22 cellular contexts compared by ENCODE assay signal in genomic region chr10:23886355-23886754, GRCh38.
DNase-seq lines count a peak whose midpoint lies in the region; ATAC-seq, FAIRE-seq and TF ChIP-seq lines count a peak whose summit lies in the region.
"Had no signal": no experiment of that assay in that cellular context is flagged by ENCODE, and none has a peak within 500 bp of the region (broad histone marks: within the 10 kb centered on the region; RNA-seq: fewer than 3 reads in every experiment).

No MANE protein-coding gene starts in this region.

- no peak for FAIRE-seq in urothelium cell line (lab: Jason Lieb, UNC)
- FAIRE-seq: GM18507 had no signal

- H3K4me3 Mint-ChIP-seq in CD8-positive, alpha-beta T cell, result no peak overlapping the region
- H3K4me3 Mint-ChIP-seq: activated CD8-positive, alpha-beta memory T cell treated with anti-CD3 and anti-CD28 coated beads, Interleukin-2, amount 10 ng/mL, durations not matched to agents 7 days and 5 days; T-cell had no signal

- TF ChIP-seq POLR2A in suprapubic skin (IDR thresholded peaks at IDR 0.05), result no peak

- TF ChIP-seq CTCF in heart right ventricle (IDR thresholded peaks at IDR 0.05) (peak in 7 of 9 donors; percentile 17 to 44 (median 34)), left ventricle myocardium inferior (IDR thresholded peaks at IDR 0.05; ENCODE audit: borderline replicate concordance) (peak; percentile 41), suprapubic skin (IDR thresholded peaks at IDR 0.05) (no peak)
- TF ChIP-seq CTCF in CD8-positive, alpha-beta T cell (IDR thresholded peaks at IDR 0.05), result no peak

- H3K27me3 ChIP-seq in heart right ventricle (peaks cover 0 to 6% (median 0%) of the 10 kb centered on the region in 7 donors), left ventricle myocardium inferior (ENCODE audit: low read depth) (no peaks in the 10 kb centered on the region), suprapubic skin (no peaks in the 10 kb centered on the region)
- H3K27me3 ChIP-seq in CD8-positive, alpha-beta T cell (ENCODE audit: insufficient read depth, low read length), result no peaks in the 10 kb centered on the region
- H3K27me3 ChIP-seq: esophagus muscularis mucosa had no signal

- H3K36me3 Mint-ChIP-seq in CD8-positive, alpha-beta T cell, result no peaks in the 10 kb centered on the region
- H3K36me3 Mint-ChIP-seq: activated CD8-positive, alpha-beta memory T cell treated with anti-CD3 and anti-CD28 coated beads, Interleukin-2, amount 10 ng/mL, durations not matched to agents 7 days and 5 days; T-cell had no signal

- no peak overlapping the region for H3K27ac Mint-ChIP-seq in CD8-positive, alpha-beta T cell
- H3K27ac Mint-ChIP-seq: activated CD8-positive, alpha-beta memory T cell treated with anti-CD3 and anti-CD28 coated beads, Interleukin-2, amount 10 ng/mL, durations not matched to agents 7 days and 5 days; T-cell had no signal

- CTCF ChIA-PET in CD8-positive, alpha-beta T cell (lab: Charles Lee), result no interaction called here

- H3K36me3 ChIP-seq in heart right ventricle (no peaks in the 10 kb centered on the region), left ventricle myocardium inferior (no peaks in the 10 kb centered on the region), suprapubic skin (no peaks in the 10 kb centered on the region)
- no peaks in the 10 kb centered on the region for H3K36me3 ChIP-seq in CD8-positive, alpha-beta T cell (ENCODE audit: insufficient read depth, low read length)
- H3K36me3 ChIP-seq: esophagus muscularis mucosa had no signal

- peaks cover 0 to 5% (median 0%) of the 10 kb centered on the region in 9 donors for H3K4me1 ChIP-seq in heart right ventricle
- H3K4me1 ChIP-seq in left ventricle myocardium inferior, result peaks cover 6% of the 10 kb centered on the region
- H3K4me1 ChIP-seq in suprapubic skin, result no peaks in the 10 kb centered on the region
- H3K4me1 ChIP-seq in CD8-positive, alpha-beta T cell (ENCODE audit: insufficient read depth, low read length), result no peaks in the 10 kb centered on the region
- H3K4me1 ChIP-seq: esophagus muscularis mucosa, parathyroid adenoma had no signal

- 21 to 24% methylated on average over 6 of the region's 6 CpGs for WGBS in heart right ventricle, 2 donors
- 46% methylated on average over 6 of the region's 6 CpGs for WGBS in suprapubic skin

- H3K27me3 Mint-ChIP-seq in CD8-positive, alpha-beta T cell (ENCODE audit: low read depth), result no peaks in the 10 kb centered on the region
- H3K27me3 Mint-ChIP-seq: activated CD8-positive, alpha-beta memory T cell treated with anti-CD3 and anti-CD28 coated beads, Interleukin-2, amount 10 ng/mL, durations not matched to agents 7 days and 5 days; T-cell had no signal

- no peak for TF ChIP-seq EP300 in suprapubic skin (IDR thresholded peaks at IDR 0.05)

- H3K9me3 Mint-ChIP-seq in CD8-positive, alpha-beta T cell, result no peaks in the 10 kb centered on the region

- H3K27ac ChIP-seq in heart right ventricle (no peak overlapping the region), left ventricle myocardium inferior (replicated peaks) (no peak overlapping the region), suprapubic skin (no peak overlapping the region)
- H3K27ac ChIP-seq in CD8-positive, alpha-beta T cell (ENCODE audit: low read depth, low read length), result no peak overlapping the region
- H3K27ac ChIP-seq: esophagus muscularis mucosa, HL-60, parathyroid adenoma had no signal

- H3K9me3 ChIP-seq in heart right ventricle (no peaks in the 10 kb centered on the region), left ventricle myocardium inferior (replicated peaks) (no peaks in the 10 kb centered on the region), suprapubic skin (no peaks in the 10 kb centered on the region)
- no peaks in the 10 kb centered on the region for H3K9me3 ChIP-seq in CD8-positive, alpha-beta T cell (ENCODE audit: low read length)
- H3K9me3 ChIP-seq: esophagus muscularis mucosa had no signal

- intact Hi-C loops in heart right ventricle (cut with DNase I) (no loop called here), cardiac septum (cut with DNase I) (no loop called here), left ventricle myocardium inferior (cut with micrococcal nuclease) (no loop called here)
- intact Hi-C loops in CD8-positive, alpha-beta T cell (cut with DNase I, micrococcal nuclease), result no loop called here

- DNase-seq in heart right ventricle (no peak), cardiac septum (ENCODE audit: low spot score) (no peak), OCI-M1 (lab: John Stamatoyannopoulos, UW) (peak; percentile 50), left ventricle myocardium inferior (no peak), urothelium cell line (ENCODE audit: low spot score) (peak; percentile 12), suprapubic skin (ENCODE audit: low spot score in 2 of 2) (no peak)
- no peak for DNase-seq in CD8-positive, alpha-beta T cell
- DNase-seq: activated CD8-positive, alpha-beta memory T cell treated with anti-CD3 and anti-CD28 coated beads, Interleukin-2, amount 10 ng/mL, durations not matched to agents 7 days and 5 days; activated effector memory CD4-positive, alpha-beta T cell treated with anti-CD3 and anti-CD28 coated beads, Interleukin-2, amount 50 U/mL, for 16 hours; COR-L47; Karpas-422; NCI-H446 treated with DMSO at 0.1 percent for 48 hours; stimulated activated naive CD4-positive, alpha-beta T cell treated with Interleukin-2 at 50 U/mL for 16 hours; T-cell had no signal

- POLR2A ChIA-PET in CD8-positive, alpha-beta T cell (lab: Charles Lee), result no interaction called here

- H3K4me3 ChIP-seq in heart right ventricle (no peak overlapping the region), left ventricle myocardium inferior (no peak overlapping the region), suprapubic skin (no peak overlapping the region)
- H3K4me3 ChIP-seq in CD8-positive, alpha-beta T cell (ENCODE audit: low read depth, low read length), result no peak overlapping the region
- H3K4me3 ChIP-seq: esophagus muscularis mucosa, smooth muscle cell had no signal

- no peaks in the 10 kb centered on the region for H3K4me1 Mint-ChIP-seq in CD8-positive, alpha-beta T cell (ENCODE audit: low read depth)
- H3K4me1 Mint-ChIP-seq: activated CD8-positive, alpha-beta memory T cell treated with anti-CD3 and anti-CD28 coated beads, Interleukin-2, amount 10 ng/mL, durations not matched to agents 7 days and 5 days; T-cell had no signal

- ATAC-seq in heart right ventricle (peak in 1 of 8 donors; percentile 41), GM21515 (IDR thresholded peaks at IDR 0.05; ENCODE audit: unreplicated experiment) (no peak)
- no peak for ATAC-seq in CD8-positive, alpha-beta T cell
- ATAC-seq: activated CD8-positive, alpha-beta memory T cell treated with anti-CD3 and anti-CD28 coated beads, Interleukin-2, amount 10 ng/mL, durations not matched to agents 7 days and 5 days; left lobe of liver; Panc1; T-cell had no signal

Comparison
In these comparisons a context has a peak if more than half of its experiments do, and no peak if none do; other contexts are left out.
1. DNase-seq: peak in OCI-M1 (single experiment) and urothelium cell line (single experiment); none in heart right ventricle (0 of 2), cardiac septum (single experiment), left ventricle myocardium inferior (single experiment), suprapubic skin (0 of 2) and CD8-positive, alpha-beta T cell (0 of 7).
2. CTCF ChIP-seq: peak in heart right ventricle (7 of 9) and left ventricle myocardium inferior (single experiment); none in suprapubic skin (0 of 2) and CD8-positive, alpha-beta T cell (single experiment).